ENCODE assay signal across 12 cellular contexts in the genomic region with DNA sequence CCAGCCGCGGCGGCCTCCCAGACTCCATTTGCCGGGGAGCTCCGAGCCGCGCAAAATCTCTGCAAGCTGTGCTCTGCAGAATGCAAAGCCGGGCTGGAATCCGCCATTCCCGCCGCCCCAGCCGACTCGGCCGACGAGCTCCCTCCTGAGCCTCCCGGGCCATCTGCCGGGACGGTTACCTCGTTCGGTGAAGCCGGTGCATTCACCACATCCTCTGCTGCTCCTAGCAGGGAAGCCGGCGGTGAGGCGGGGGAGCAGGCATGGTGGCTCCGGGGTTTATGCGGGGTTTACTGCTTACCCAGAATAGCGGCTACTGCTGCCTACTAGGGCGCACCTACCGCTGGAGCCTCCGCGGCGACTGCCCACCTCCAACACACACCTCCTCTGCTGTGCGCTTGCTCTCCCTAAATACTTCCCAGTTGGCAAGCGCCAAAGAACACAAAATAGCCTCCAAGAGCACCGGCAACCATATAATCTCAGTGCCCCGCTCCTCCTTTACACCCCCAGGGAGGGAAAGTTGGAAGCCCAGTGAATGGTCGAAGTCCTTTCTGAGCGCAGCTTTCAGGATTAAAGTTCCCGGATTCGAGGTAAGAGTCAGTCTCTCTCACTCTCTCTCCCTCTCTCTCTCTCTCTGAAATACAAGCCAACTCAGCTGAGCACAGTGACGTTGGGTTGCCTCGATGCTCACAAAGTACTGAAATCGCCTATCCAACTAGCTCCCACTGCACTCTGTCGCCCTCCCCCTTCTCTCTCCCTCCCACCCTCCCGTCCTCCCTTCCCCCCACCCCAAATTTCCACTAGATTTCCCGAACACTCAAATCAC. TPM values are rescaled to one million over a fixed set of nuclear protein-coding genes. Genes with fewer than 3 reads are reported as not detected.
A peak's percentile ranks its signal among the peaks of the same experiment; 100 is the strongest.
DNase-seq lines count a peak whose midpoint lies in the region; ATAC-seq, FAIRE-seq and TF ChIP-seq lines count a peak whose summit lies in the region.
"Had no signal": no experiment of that assay in that cellular context is flagged by ENCODE, and none has a peak within 500 bp of the region (broad histone marks: within the 10 kb centered on the region; RNA-seq: fewer than 3 reads in every experiment).

A gene (minus strand): TSS at position 696 of the 823 bp plus-strand sequence. CDS start 2,246 bp downstream, outside the sequence.

- H3K9me1 ChIP-seq in endothelial cell of umbilical vein (replicated peaks; ENCODE audit: control insufficient read depth, extremely low read depth, insufficient read depth, low read length) = no peaks in the 10 kb centered on the region

- no TSS peak for BruUV-seq in endothelial cell of umbilical vein (replicated peaks; lab: Mats Ljungman, UMichigan)

- peaks cover 82 to 91% of the 10 kb centered on the region in 2 experiments for H3K27me3 ChIP-seq in endothelial cell of umbilical vein (ENCODE audit: control insufficient read depth in 2 of 2, insufficient read depth in 2 of 2, low read length in 2 of 2)

- no peak within 1 kb of the TSS for H3K27ac Mint-ChIP-seq in nephron progenitor cell
- H3K27ac Mint-ChIP-seq: T-cell had no signal

- POLR2A ChIA-PET in endothelial cell of umbilical vein (lab: Charles Lee) = no interaction called here

- FAIRE-seq in endothelial cell of umbilical vein (lab: Jason Lieb, UNC) = no peak

- no peak for ATAC-seq in sciatic nerve
- ATAC-seq: T-cell had no signal

- H3K36me3 Mint-ChIP-seq in nephron progenitor cell (ENCODE audit: low read depth) = no peaks in the 10 kb centered on the region
- H3K36me3 Mint-ChIP-seq: T-cell had no signal

- TF ChIP-seq POLR2A in endothelial cell of umbilical vein (IDR thresholded peaks at IDR 0.05; ENCODE audit: low read depth, low read length) = no peak

- DNase-seq in EL = peak; percentile 77
- DNase-seq in NCI-H1092 (lab: John Stamatoyannopoulos, UW) = peak; percentile 2
- DNase-seq in endothelial cell of umbilical vein (ENCODE audit: low read depth, low spot score) = no peak
- DNase-seq in nephron progenitor cell = peak; percentile 53
- DNase-seq in NCI-H1436 (lab: John Stamatoyannopoulos, UW) = no peak
- DNase-seq in sciatic nerve (ENCODE audit: low spot score) = no peak
- DNase-seq in occipital lobe (lab: John Stamatoyannopoulos, UW) = no peak
- DNase-seq in SHP77 (lab: John Stamatoyannopoulos, UW) = no peak
- DNase-seq: activated naive CD4-positive, alpha-beta T cell; NCI-H2029; T-cell had no signal

- peaks cover 100% of the 10 kb centered on the region for H3K27me3 Mint-ChIP-seq in nephron progenitor cell (ENCODE audit: low read depth, poor library complexity)

- H3K4me3 ChIP-seq in endothelial cell of umbilical vein (replicated peaks in 1 of 3; ENCODE audit: insufficient read depth in 1 of 3, low read depth in 1 of 3, low read length in 3 of 3) = no peak within 1 kb of the TSS

- dilution Hi-C loops in endothelial cell of umbilical vein (cut with MboI; ENCODE audit: extremely low pct_ligation_motif_present, low sequenced_read_pairs) = no loop called here

- H3K4me1 ChIP-seq in endothelial cell of umbilical vein (ENCODE audit: control insufficient read depth, extremely low read depth, insufficient read depth, low read length) = no peaks in the 10 kb centered on the region

- peaks cover 15% of the 10 kb centered on the region for H3K4me1 Mint-ChIP-seq in nephron progenitor cell

- H3K4me2 ChIP-seq in endothelial cell of umbilical vein (ENCODE audit: insufficient read depth, low read length) = no peak within 1 kb of the TSS

- intact Hi-C loops in endothelial cell of umbilical vein (cut with micrococcal nuclease) = no loop called here
- intact Hi-C loops in sciatic nerve (cut with DNase I) = no loop called here

- H3K4me3 Mint-ChIP-seq in nephron progenitor cell = no peak within 1 kb of the TSS
- H3K4me3 Mint-ChIP-seq: T-cell had no signal

- TF ChIP-seq CTCF in endothelial cell of umbilical vein (IDR thresholded peaks at IDR 0.05; ENCODE audit: extremely low read depth in 1 of 2, insufficient read depth in 1 of 2, low read depth in 1 of 2, low read length in 2 of 2) (no peak), nephron progenitor cell (IDR thresholded peaks at IDR 0.05) (no peak)

- CTCF ChIA-PET in endothelial cell of umbilical vein (lab: Charles Lee) = no interaction called here

- H4K20me1 ChIP-seq in endothelial cell of umbilical vein (replicated peaks; ENCODE audit: control insufficient read depth, extremely low read depth, insufficient read depth, low read length) = no peaks in the 10 kb centered on the region

- H3K27ac ChIP-seq in endothelial cell of umbilical vein (ENCODE audit: insufficient read depth, low read depth, low read length) = no peak within 1 kb of the TSS

- H3K36me3 ChIP-seq in endothelial cell of umbilical vein (ENCODE audit: control insufficient read depth in 2 of 2, extremely low read depth in 1 of 2, insufficient read depth in 2 of 2, low read length in 2 of 2) = no peaks in the 10 kb centered on the region

- no peak within 1 kb of the TSS for H2AFZ ChIP-seq in endothelial cell of umbilical vein (ENCODE audit: low read depth, low read length)

- H3K9ac ChIP-seq in endothelial cell of umbilical vein (replicated peaks; ENCODE audit: extremely low read depth, insufficient read depth, low read length) = no peak within 1 kb of the TSS

- H3K79me2 ChIP-seq in endothelial cell of umbilical vein (ENCODE audit: control insufficient read depth, insufficient read depth, low read length) = no peaks in the 10 kb centered on the region

- peaks cover 6% of the 10 kb centered on the region for H3K9me3 Mint-ChIP-seq in nephron progenitor cell

- no peaks in the 10 kb centered on the region for H3K9me3 ChIP-seq in endothelial cell of umbilical vein (replicated peaks; ENCODE audit: control insufficient read depth, insufficient read depth, low read length)

TF ChIP-seq in endothelial cell of umbilical vein, 7 proteins besides CTCF, POLR2A, EP300 and RAD21:
- TF ChIP-seq EZH2 (IDR thresholded peaks at IDR 0.05; ENCODE audit: borderline replicate concordance, low read depth, low read length, severe bottlenecking) = peak; percentile 78
- TF ChIP-seq POLR2AphosphoS5 (IDR thresholded peaks at IDR 0.05; ENCODE audit: insufficient read depth, low read depth, low read length) = no peak
- TF ChIP-seq GATA2 (IDR thresholded peaks at IDR 0.05; ENCODE audit: insufficient read depth, insufficient read length, low read depth, low read length) = no peak
- no peak for TF ChIP-seq FOS (IDR thresholded peaks at IDR 0.05; ENCODE audit: borderline replicate concordance, insufficient read depth, low read length)

RNA-seq across cellular contexts. Expression of the gene that starts here (rescaled TPM):
- not detected in 2 replicates for total RNA-seq in endothelial cell of umbilical vein
- polyA plus RNA-seq in endothelial cell of umbilical vein = not detected in 2 replicates
- polyA plus RNA-seq in endothelial cell of umbilical vein (2011; cell fraction: cytosol; rRNA removed) = not detected in 2 replicates
- not detected in 2 replicates for polyA plus RNA-seq in endothelial cell of umbilical vein (2011; cell fraction: nucleus; rRNA removed)
- polyA plus RNA-seq in endothelial cell of umbilical vein (2012) = not detected in 2 replicates
- not detected in 2 replicates for polyA minus RNA-seq in endothelial cell of umbilical vein
- polyA minus RNA-seq in endothelial cell of umbilical vein (2011; cell fraction: cytosol; rRNA and poly(A)+ RNA removed) = not detected
- not detected in 2 replicates for polyA minus RNA-seq in endothelial cell of umbilical vein (2011; cell fraction: nucleus; rRNA and poly(A)+ RNA removed)
- total RNA-seq in sciatic nerve = not detected
- not detected for total RNA-seq in occipital lobe
- total RNA-seq: myocyte had no signal

Comparison
In these comparisons a context has a peak if more than half of its experiments do, and no peak if none do; other contexts are left out.
1. DNase-seq: peak in EL (single experiment), NCI-H1092 (single experiment) and nephron progenitor cell (single experiment); none in endothelial cell of umbilical vein (single experiment), NCI-H1436 (single experiment), sciatic nerve (single experiment), occipital lobe (single experiment) and SHP77 (0 of 2).